Comparison of ENCODE assay signal across 1 cellular context in genomic region chr21:45826733-45827692, GRCh38.
TF ChIP-seq lines count a peak whose summit lies in the region.

No MANE protein-coding gene starts in this region.

TF ChIP-seq in HepG2, 621 proteins besides CTCF, POLR2A, EP300 and RAD21 (continued from another document):
- TF ChIP-seq CBX1 (IDR thresholded peaks at IDR 0.05; ENCODE audit: low read depth): no peak
- TF ChIP-seq SATB2 (CRISPR knock-in tag; IDR thresholded peaks at IDR 0.05): no peak
- TF ChIP-seq NFE2 (CRISPR knock-in tag; IDR thresholded peaks at IDR 0.05): no peak
- no peak for TF ChIP-seq KLF13 (CRISPR knock-in tag; IDR thresholded peaks at IDR 0.05)
- no peak for TF ChIP-seq GPBP1L1 (CRISPR knock-in tag; IDR thresholded peaks at IDR 0.05)
- no peak for TF ChIP-seq KDM2A (CRISPR knock-in tag; IDR thresholded peaks at IDR 0.05; ENCODE audit: borderline replicate concordance, low read depth)
- no peak for TF ChIP-seq ZNF230 (CRISPR knock-in tag; IDR thresholded peaks at IDR 0.05)
TF ChIP-seq in HepG2: peak in this region for 0.
